In genomic region chr10:27223964-27224363, GRCh38 we compare ENCODE assay signal across 8 cellular contexts. TPM values are rescaled to one million over a fixed set of nuclear protein-coding genes. Genes with fewer than 3 reads are reported as not detected.
A peak's percentile ranks its signal among the peaks of the same experiment; 100 is the strongest.
DNase-seq lines count a peak whose midpoint lies in the region; TF ChIP-seq lines count a peak whose summit lies in the region.

No MANE protein-coding gene starts in this region.

- H3K36me3 Mint-ChIP-seq in activated T-helper 1 cell treated with anti-CD3 and anti-CD28 coated beads, Interleukin-12 subunit alpha, Interleukin-12 subunit beta, Interleukin-2, Interleukin-4 antibody, amounts not matched to agents 30 ng/mL and 10 ng/mL and 1 ng/mL, durations not matched to agents 14 hours and 24 hours and 36 hours (ENCODE audit: low read depth) = peaks cover 12% of the 10 kb centered on the region

- H3K4me1 ChIP-seq in hepatocyte (ENCODE audit: insufficient read depth) = no peaks in the 10 kb centered on the region

- H3K27ac Mint-ChIP-seq in activated T-helper 1 cell treated with anti-CD3 and anti-CD28 coated beads, Interleukin-12 subunit alpha, Interleukin-12 subunit beta, Interleukin-2, Interleukin-4 antibody, amounts not matched to agents 30 ng/mL and 10 ng/mL and 1 ng/mL, durations not matched to agents 14 hours and 24 hours and 36 hours = peak overlapping the region; percentile 34

- no peak overlapping the region for H3K4me2 ChIP-seq in hepatocyte

- peak; percentile 20 for DNase-seq in activated CD8-positive, alpha-beta memory T cell treated with anti-CD3 and anti-CD28 coated beads, Interleukin-2, amount 50 U/mL, for 1 hour (ENCODE audit: extremely low read depth)
- no peak for DNase-seq in activated CD8-positive, alpha-beta memory T cell treated with anti-CD3 and anti-CD28 coated beads for 24 hours
- peak; percentile 44 for DNase-seq in NCI-H2227 (lab: John Stamatoyannopoulos, UW; ENCODE audit: unreplicated experiment)
- no peak for DNase-seq in activated T-helper 1 cell treated with anti-CD3 and anti-CD28 coated beads, Interleukin-12 subunit alpha, Interleukin-12 subunit beta, Interleukin-2, Interleukin-4 antibody, amounts not matched to agents 30 ng/mL and 10 ng/mL and 1 ng/mL, durations not matched to agents 14 hours and 24 hours and 36 hours (ENCODE audit: low spot score)
- DNase-seq in hepatocyte (ENCODE audit: low spot score) = peak; percentile 70
- peak; percentile 25 to 26 for DNase-seq in stimulated activated CD4-positive, alpha-beta T cell treated with anti-CD3 and anti-CD28 coated beads, Interleukin-4, amount 100 ng/mL, for 4 hours
- no peak for DNase-seq in NCI-H526 treated with DMSO at 0.1 percent for 48 hours (lab: John Stamatoyannopoulos, UW)
- no peak for DNase-seq in DMS153 (lab: John Stamatoyannopoulos, UW)

- no peak overlapping the region for H3K4me3 Mint-ChIP-seq in activated T-helper 1 cell treated with anti-CD3 and anti-CD28 coated beads, Interleukin-12 subunit alpha, Interleukin-12 subunit beta, Interleukin-2, Interleukin-4 antibody, amounts not matched to agents 30 ng/mL and 10 ng/mL and 1 ng/mL, durations not matched to agents 14 hours and 24 hours and 36 hours

- H4K20me1 ChIP-seq in hepatocyte (ENCODE audit: insufficient read depth, poor library complexity, severe bottlenecking) = peaks cover 2% of the 10 kb centered on the region

- H3K79me2 ChIP-seq in hepatocyte = peaks cover 4% of the 10 kb centered on the region

- no peaks in the 10 kb centered on the region for H3K9me2 ChIP-seq in hepatocyte (replicated peaks; ENCODE audit: insufficient read depth)

- no peaks in the 10 kb centered on the region for H3K9me3 Mint-ChIP-seq in activated T-helper 1 cell treated with anti-CD3 and anti-CD28 coated beads, Interleukin-12 subunit alpha, Interleukin-12 subunit beta, Interleukin-2, Interleukin-4 antibody, amounts not matched to agents 30 ng/mL and 10 ng/mL and 1 ng/mL, durations not matched to agents 14 hours and 24 hours and 36 hours

- intact Hi-C loops in activated T-helper 1 cell treated with anti-CD3 and anti-CD28 coated beads, Interleukin-12 subunit alpha, Interleukin-12 subunit beta, Interleukin-2, Interleukin-4 antibody, amounts not matched to agents 30 ng/mL and 10 ng/mL and 1 ng/mL, durations not matched to agents 14 hours and 24 hours and 36 hours (cut with micrococcal nuclease) = loop anchor here (1.0 kb wide), 4 partner anchors 16 to 136 kb away; partner anchors contain the start of gene ACBD5

- H2AFZ ChIP-seq in hepatocyte = no peak overlapping the region

- no peaks in the 10 kb centered on the region for H3K9me3 ChIP-seq in hepatocyte (ENCODE audit: low read depth)

- no peak overlapping the region for H3K27ac ChIP-seq in hepatocyte

- no peaks in the 10 kb centered on the region for H3K27me3 Mint-ChIP-seq in activated T-helper 1 cell treated with anti-CD3 and anti-CD28 coated beads, Interleukin-12 subunit alpha, Interleukin-12 subunit beta, Interleukin-2, Interleukin-4 antibody, amounts not matched to agents 30 ng/mL and 10 ng/mL and 1 ng/mL, durations not matched to agents 14 hours and 24 hours and 36 hours (ENCODE audit: insufficient read depth)

- 80% methylated on average over 5 of the region's 5 CpGs for WGBS in hepatocyte (ENCODE audit: low lambda C conversion rate, missing lambda C conversion rate)

- peak; percentile 61 for TF ChIP-seq CTCF in hepatocyte (IDR thresholded peaks at IDR 0.05; ENCODE audit: poor library complexity)

- no peak overlapping the region for H3K4me3 ChIP-seq in hepatocyte

- H3K36me3 ChIP-seq in hepatocyte (replicated peaks; ENCODE audit: insufficient read depth, low read depth) = no peaks in the 10 kb centered on the region

- H3K27me3 ChIP-seq in hepatocyte = no peaks in the 10 kb centered on the region

- peaks cover 11% of the 10 kb centered on the region for H3K4me1 Mint-ChIP-seq in activated T-helper 1 cell treated with anti-CD3 and anti-CD28 coated beads, Interleukin-12 subunit alpha, Interleukin-12 subunit beta, Interleukin-2, Interleukin-4 antibody, amounts not matched to agents 30 ng/mL and 10 ng/mL and 1 ng/mL, durations not matched to agents 14 hours and 24 hours and 36 hours (ENCODE audit: low read depth)

RNA-seq across cellular contexts. Expression of gene ACBD5, which starts 16.6 kb away (rescaled TPM):
- 20.0 and 22.0 TPM in 2 replicates for total RNA-seq in activated T-helper 1 cell treated with anti-CD3 and anti-CD28 coated beads, Interleukin-12 subunit alpha, Interleukin-12 subunit beta, Interleukin-2, Interleukin-4 antibody, amounts not matched to agents 30 ng/mL and 10 ng/mL and 1 ng/mL, durations not matched to agents 14 hours and 24 hours and 36 hours
- 29.8 and 30.7 TPM in 2 replicates for total RNA-seq in hepatocyte
- polyA plus RNA-seq in hepatocyte = 14.2 and 16.2 TPM in 2 replicates

Comparison
In these comparisons a context has a peak if more than half of its experiments do, and no peak if none do; other contexts are left out.
1. DNase-seq: peak in activated CD8-positive, alpha-beta memory T cell treated with anti-CD3 and anti-CD28 coated beads, Interleukin-2, amount 50 U/mL, for 1 hour (single experiment), NCI-H2227 (single experiment), hepatocyte (single experiment) and stimulated activated CD4-positive, alpha-beta T cell treated with anti-CD3 and anti-CD28 coated beads, Interleukin-4, amount 100 ng/mL, for 4 hours (2 of 2); none in activated CD8-positive, alpha-beta memory T cell treated with anti-CD3 and anti-CD28 coated beads for 24 hours (single experiment), activated T-helper 1 cell treated with anti-CD3 and anti-CD28 coated beads, Interleukin-12 subunit alpha, Interleukin-12 subunit beta, Interleukin-2, Interleukin-4 antibody, amounts not matched to agents 30 ng/mL and 10 ng/mL and 1 ng/mL, durations not matched to agents 14 hours and 24 hours and 36 hours (single experiment), NCI-H526 treated with DMSO at 0.1 percent for 48 hours (single experiment) and DMS153 (single experiment).